Comparison of ENCODE assay signal across 8 cellular contexts in genomic region chr6:82363368-82364086, GRCh38. TPM values are rescaled to one million over a fixed set of nuclear protein-coding genes. Genes with fewer than 3 reads are reported as not detected.
DNase-seq lines count a peak whose midpoint lies in the region; ATAC-seq and TF ChIP-seq lines count a peak whose summit lies in the region.

Gene TPBG, plus strand, starts transcription at chr6:82363817. Its CDS starts 1,145 bp downstream, at chr6:82364962.

- intact Hi-C loops in head of caudate nucleus (cut with DNase I) = no loop called here

- peak; percentile 30 to 48 for DNase-seq in NCI-H524 (lab: John Stamatoyannopoulos, UW)
- no peak for DNase-seq in NCI-H524 treated with DMSO at 0.1 percent for 48 hours (lab: John Stamatoyannopoulos, UW)
- peak; percentile 43 for DNase-seq in HFF-Myc (ENCODE audit: extremely low read depth, low read depth)
- DNase-seq in NCI-H345 treated with DMSO at 0.1 percent for 48 hours (lab: John Stamatoyannopoulos, UW; ENCODE audit: unreplicated experiment) = peak; percentile 60
- DNase-seq in head of caudate nucleus = peak; percentile 12 to 85 (median 64)
- no peak for DNase-seq in omental fat pad (ENCODE audit: low spot score)
- no peak for DNase-seq in NOMO-1 treated with dmso at 0.1 percent for 144 hours (lab: John Stamatoyannopoulos, UW; ENCODE audit: unreplicated experiment)

- H3K27ac Mint-ChIP-seq in activated naive CD8-positive, alpha-beta T cell = no peak within 1 kb of the TSS

- H3K9me3 Mint-ChIP-seq in activated naive CD8-positive, alpha-beta T cell (ENCODE audit: low read depth) = no peaks in the 10 kb centered on the region

- no peaks in the 10 kb centered on the region for H3K36me3 Mint-ChIP-seq in activated naive CD8-positive, alpha-beta T cell

- H3K4me1 Mint-ChIP-seq in activated naive CD8-positive, alpha-beta T cell (ENCODE audit: low read depth) = peaks cover 18% of the 10 kb centered on the region

- peak; percentile 70 for ATAC-seq in omental fat pad (ENCODE audit: low FRiP score)

- peak; percentile 38 for TF ChIP-seq CTCF in HFF-Myc (IDR thresholded peaks at IDR 0.05; ENCODE audit: low read depth, low read length, missing control alignments)
- no peak for TF ChIP-seq CTCF in omental fat pad (IDR thresholded peaks at IDR 0.05)

- peaks cover 36% of the 10 kb centered on the region for H3K27me3 Mint-ChIP-seq in activated naive CD8-positive, alpha-beta T cell

- peak within 1 kb of the TSS; percentile 76 for H3K4me3 Mint-ChIP-seq in activated naive CD8-positive, alpha-beta T cell

- peak within 1 kb of the TSS; percentile 93 for H3K4me3 ChIP-seq in HFF-Myc (replicated peaks; ENCODE audit: low read depth, low read length)

RNA-seq across cellular contexts. Expression of gene TPBG, which starts in this region (rescaled TPM):
- 10 to 100 TPM; 15.9 to 46.4 (median 25.3) TPM for total RNA-seq in omental fat pad

Comparison
In these comparisons a context has a peak if more than half of its experiments do, and no peak if none do; other contexts are left out.
1. DNase-seq: peak in NCI-H524 (2 of 2), HFF-Myc (single experiment), NCI-H345 treated with DMSO at 0.1 percent for 48 hours (single experiment) and head of caudate nucleus (42 of 42); none in NCI-H524 treated with DMSO at 0.1 percent for 48 hours (single experiment), omental fat pad (single experiment) and NOMO-1 treated with dmso at 0.1 percent for 144 hours (single experiment).